ENCODE assay signal across 17 cellular contexts in genomic region chr10:66148312-66148711, GRCh38.
"Had no signal": no experiment of that assay in that cellular context is flagged by ENCODE, and none has a peak within 500 bp of the region (broad histone marks: within the 10 kb centered on the region; RNA-seq: fewer than 3 reads in every experiment).

No MANE protein-coding gene starts in this region.

- H3K9me3 Mint-ChIP-seq: dendritic cell treated with granulocyte-macrophage colony-stimulating factor and Interleukin-4, amounts not matched to agents 40 ng/mL and 50 ng/mL, for 4 days; naive thymus-derived CD4-positive, alpha-beta T cell had no signal

- H3K27me3 Mint-ChIP-seq: dendritic cell treated with granulocyte-macrophage colony-stimulating factor and Interleukin-4, amounts not matched to agents 40 ng/mL and 50 ng/mL, for 4 days; effector memory CD8-positive, alpha-beta T cell; naive thymus-derived CD4-positive, alpha-beta T cell had no signal

- DNase-seq: colonic mucosa; cortex of kidney; effector CD8-positive, alpha-beta T cell; effector memory CD8-positive, alpha-beta T cell; foreskin keratinocyte; heart left ventricle; left cardiac atrium; left lung; left ventricle myocardium superior; lower lobe of right lung; mesenchymal stem cell; midbrain; naive thymus-derived CD4-positive, alpha-beta T cell had no signal

- H3K4me3 Mint-ChIP-seq: dendritic cell treated with granulocyte-macrophage colony-stimulating factor and Interleukin-4, amounts not matched to agents 40 ng/mL and 50 ng/mL, for 4 days; effector memory CD8-positive, alpha-beta T cell; naive thymus-derived CD4-positive, alpha-beta T cell had no signal

- H3K4me3 ChIP-seq: colonic mucosa, esophagus muscularis mucosa, gastroesophageal sphincter, heart left ventricle, hepatocyte, left lung, lower lobe of right lung had no signal

- H3K27me3 ChIP-seq: colonic mucosa, esophagus muscularis mucosa, foreskin keratinocyte, gastroesophageal sphincter, heart left ventricle, hepatocyte, left lung had no signal

- H3K27ac ChIP-seq: colonic mucosa, esophagus muscularis mucosa, foreskin keratinocyte, gastroesophageal sphincter, heart left ventricle, hepatocyte, left lung, lower lobe of right lung had no signal

- H3K27ac Mint-ChIP-seq: dendritic cell treated with granulocyte-macrophage colony-stimulating factor and Interleukin-4, amounts not matched to agents 40 ng/mL and 50 ng/mL, for 4 days; effector memory CD8-positive, alpha-beta T cell; naive thymus-derived CD4-positive, alpha-beta T cell had no signal

- H3K36me3 ChIP-seq: colonic mucosa, esophagus muscularis mucosa, gastroesophageal sphincter, heart left ventricle, left lung, lower lobe of right lung had no signal

- ATAC-seq: effector memory CD8-positive, alpha-beta T cell; foreskin keratinocyte; gastroesophageal sphincter; heart left ventricle; left cardiac atrium; left lung; left ventricle myocardium superior; lower lobe of right lung; naive thymus-derived CD4-positive, alpha-beta T cell had no signal

- H3K36me3 Mint-ChIP-seq: naive thymus-derived CD4-positive, alpha-beta T cell had no signal

- H3K9me3 ChIP-seq: colonic mucosa, esophagus muscularis mucosa, gastroesophageal sphincter, heart left ventricle, left lung, lower lobe of right lung had no signal

- H3K4me1 ChIP-seq: colonic mucosa, esophagus muscularis mucosa, foreskin keratinocyte, gastroesophageal sphincter, heart left ventricle, left lung, lower lobe of right lung had no signal

- H3K4me1 Mint-ChIP-seq: naive thymus-derived CD4-positive, alpha-beta T cell had no signal
